In the genomic region with DNA sequence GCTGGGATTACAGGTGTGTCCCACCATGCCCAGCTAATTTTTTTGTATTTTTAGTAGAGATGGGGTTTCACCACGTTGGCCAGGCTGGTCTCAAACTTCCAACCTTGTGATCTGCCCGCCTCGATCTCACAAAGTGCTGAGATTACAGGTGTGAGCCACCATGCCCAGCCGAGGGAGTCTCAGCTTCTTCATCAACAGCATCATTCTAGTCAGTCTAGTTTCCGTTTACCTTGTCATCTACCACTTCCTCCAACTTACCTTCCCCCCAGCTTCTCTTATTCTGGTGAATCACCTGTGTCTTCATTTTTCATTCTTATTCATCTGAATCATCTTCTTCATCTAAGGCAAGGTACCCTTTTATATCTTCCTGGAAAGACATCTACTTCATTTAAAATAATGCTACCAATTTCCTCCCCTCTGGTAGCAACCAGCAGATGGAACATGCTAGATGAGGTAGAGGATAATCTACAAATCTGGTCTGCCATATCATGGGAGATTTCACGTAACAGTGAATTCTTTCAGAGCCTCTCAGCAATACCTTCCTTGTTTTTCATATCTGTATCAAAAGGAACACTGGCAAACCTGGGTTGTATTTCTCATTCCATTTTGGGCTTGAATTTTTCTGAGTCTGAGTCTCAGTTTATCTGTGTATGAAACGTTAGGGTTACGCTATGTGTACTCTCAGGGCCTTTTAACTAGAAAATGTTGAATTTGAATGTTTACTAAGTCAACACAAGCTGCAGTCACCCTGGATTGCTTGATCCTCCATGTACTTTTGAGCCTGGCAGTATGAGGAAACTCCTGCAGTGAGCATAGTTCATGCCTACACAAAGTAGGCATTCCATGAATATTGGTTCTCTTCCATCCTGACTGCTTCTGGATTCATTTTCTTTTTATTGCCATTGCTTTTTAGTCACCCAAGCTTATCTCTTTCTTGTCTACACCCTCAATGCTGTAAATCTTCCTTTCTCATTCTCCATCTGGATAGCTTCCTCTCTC, we compare ENCODE assay signal across 1 cellular context.
TF ChIP-seq lines count a peak whose summit lies in the region.

No MANE protein-coding gene starts in this region.

TF ChIP-seq in HepG2, 621 proteins besides CTCF, POLR2A, EP300 and RAD21 (continued from another document and continues in another):
- TF ChIP-seq ZNF770 (CRISPR knock-in tag; IDR thresholded peaks at IDR 0.05): no peak
- no peak for TF ChIP-seq ISX (CRISPR knock-in tag; conservative IDR thresholded peaks at IDR 0.05)
- peak; percentile 78; the same call in 1 of the 2 replicates for TF ChIP-seq TGIF2 (CRISPR knock-in tag; IDR thresholded peaks at IDR 0.05)
- TF ChIP-seq EHMT2 (IDR thresholded peaks at IDR 0.05; ENCODE audit: borderline replicate concordance, low read depth, low read length): peak; percentile 71; the same call in 1 of the 2 replicates
- no peak for TF ChIP-seq ZNF329 (CRISPR knock-in tag; IDR thresholded peaks at IDR 0.05; ENCODE audit: low read depth)
- no peak for TF ChIP-seq BHLHE40 (IDR thresholded peaks at IDR 0.05; ENCODE audit: low read length)
- TF ChIP-seq MEIS2 (CRISPR knock-in tag; IDR thresholded peaks at IDR 0.05): peak; percentile 62; the same call in 1 of the 2 replicates
- no peak for TF ChIP-seq ZNF333 (CRISPR knock-in tag; IDR thresholded peaks at IDR 0.05; ENCODE audit: borderline replicate concordance)
- TF ChIP-seq ZIK1 (CRISPR knock-in tag; IDR thresholded peaks at IDR 0.05; ENCODE audit: borderline replicate concordance, low read depth): no peak; the same call in 1 of the 2 replicates
- TF ChIP-seq RELA (CRISPR knock-in tag; IDR thresholded peaks at IDR 0.05): no peak
- TF ChIP-seq, protein P1, sequence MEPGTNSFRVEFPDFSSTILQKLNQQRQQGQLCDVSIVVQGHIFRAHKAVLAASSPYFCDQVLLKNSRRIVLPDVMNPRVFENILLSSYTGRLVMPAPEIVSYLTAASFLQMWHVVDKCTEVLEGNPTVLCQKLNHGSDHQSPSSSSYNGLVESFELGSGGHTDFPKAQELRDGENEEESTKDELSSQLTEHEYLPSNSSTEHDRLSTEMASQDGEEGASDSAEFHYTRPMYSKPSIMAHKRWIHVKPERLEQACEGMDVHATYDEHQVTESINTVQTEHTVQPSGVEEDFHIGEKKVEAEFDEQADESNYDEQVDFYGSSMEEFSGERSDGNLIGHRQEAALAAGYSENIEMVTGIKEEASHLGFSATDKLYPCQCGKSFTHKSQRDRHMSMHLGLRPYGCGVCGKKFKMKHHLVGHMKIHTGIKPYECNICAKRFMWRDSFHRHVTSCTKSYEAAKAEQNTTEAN (CRISPR knock-in tag; conservative IDR thresholded peaks at IDR 0.05): 0 out of 2 replicates have a peak, but pooled peaks have one; percentile 72
- no peak; the same call in 1 of the 2 replicates for TF ChIP-seq JDP2 (CRISPR knock-in tag; IDR thresholded peaks at IDR 0.05; ENCODE audit: borderline replicate concordance)
- TF ChIP-seq, protein P2, sequence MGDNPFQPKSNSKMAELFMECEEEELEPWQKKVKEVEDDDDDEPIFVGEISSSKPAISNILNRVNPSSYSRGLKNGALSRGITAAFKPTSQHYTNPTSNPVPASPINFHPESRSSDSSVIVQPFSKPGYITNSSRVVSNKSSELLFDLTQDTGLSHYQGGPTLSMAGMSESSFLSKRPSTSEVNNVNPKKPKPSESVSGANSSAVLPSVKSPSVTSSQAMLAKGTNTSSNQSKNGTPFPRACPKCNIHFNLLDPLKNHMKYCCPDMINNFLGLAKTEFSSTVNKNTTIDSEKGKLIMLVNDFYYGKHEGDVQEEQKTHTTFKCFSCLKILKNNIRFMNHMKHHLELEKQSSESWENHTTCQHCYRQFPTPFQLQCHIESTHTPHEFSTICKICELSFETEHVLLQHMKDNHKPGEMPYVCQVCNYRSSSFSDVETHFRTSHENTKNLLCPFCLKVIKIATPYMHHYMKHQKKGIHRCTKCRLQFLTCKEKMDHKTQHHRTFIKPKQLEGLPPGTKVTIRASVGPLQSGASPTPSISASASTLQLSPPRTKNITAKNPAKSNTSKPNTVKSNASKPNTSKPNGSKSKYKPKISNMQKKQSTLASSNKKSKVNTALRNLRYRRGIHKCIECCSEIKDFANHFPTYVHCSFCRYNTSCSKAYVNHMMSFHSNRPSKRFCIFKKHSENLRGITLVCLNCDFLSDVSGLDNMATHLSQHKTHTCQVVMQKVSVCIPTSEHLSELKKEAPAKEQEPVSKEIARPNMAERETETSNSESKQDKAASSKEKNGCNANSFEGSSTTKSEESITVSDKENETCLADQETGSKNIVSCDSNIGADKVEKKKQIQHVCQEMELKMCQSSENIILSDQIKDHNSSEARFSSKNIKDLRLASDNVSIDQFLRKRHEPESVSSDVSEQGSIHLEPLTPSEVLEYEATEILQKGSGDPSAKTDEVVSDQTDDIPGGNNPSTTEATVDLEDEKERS (CRISPR knock-in tag; IDR thresholded peaks at IDR 0.05): peak; percentile 86
- TF ChIP-seq, protein P3, sequence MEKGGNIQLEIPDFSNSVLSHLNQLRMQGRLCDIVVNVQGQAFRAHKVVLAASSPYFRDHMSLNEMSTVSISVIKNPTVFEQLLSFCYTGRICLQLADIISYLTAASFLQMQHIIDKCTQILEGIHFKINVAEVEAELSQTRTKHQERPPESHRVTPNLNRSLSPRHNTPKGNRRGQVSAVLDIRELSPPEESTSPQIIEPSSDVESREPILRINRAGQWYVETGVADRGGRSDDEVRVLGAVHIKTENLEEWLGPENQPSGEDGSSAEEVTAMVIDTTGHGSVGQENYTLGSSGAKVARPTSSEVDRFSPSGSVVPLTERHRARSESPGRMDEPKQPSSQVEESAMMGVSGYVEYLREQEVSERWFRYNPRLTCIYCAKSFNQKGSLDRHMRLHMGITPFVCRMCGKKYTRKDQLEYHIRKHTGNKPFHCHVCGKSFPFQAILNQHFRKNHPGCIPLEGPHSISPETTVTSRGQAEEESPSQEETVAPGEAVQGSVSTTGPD (CRISPR knock-in tag; IDR thresholded peaks at IDR 0.05): no peak
- TF ChIP-seq AHR (CRISPR knock-in tag; IDR thresholded peaks at IDR 0.05): no peak
- TF ChIP-seq ZNF260 (CRISPR knock-in tag; IDR thresholded peaks at IDR 0.05; ENCODE audit: borderline replicate concordance, low read depth): no peak
- peak; percentile 41; the same call in 1 of the 2 replicates for TF ChIP-seq SP5 (CRISPR knock-in tag; IDR thresholded peaks at IDR 0.05; ENCODE audit: borderline replicate concordance, low read depth)
- TF ChIP-seq STAT5B (CRISPR knock-in tag; IDR thresholded peaks at IDR 0.05): no peak
- TF ChIP-seq ZNF563 (CRISPR knock-in tag; IDR thresholded peaks at IDR 0.05): no peak
- TF ChIP-seq ZFAT (CRISPR knock-in tag; conservative IDR thresholded peaks at IDR 0.05): no peak
- TF ChIP-seq SKIL (CRISPR knock-in tag; IDR thresholded peaks at IDR 0.05; ENCODE audit: borderline replicate concordance): peak; percentile 71; the same call in 1 of the 2 replicates
- no peak for TF ChIP-seq SIN3B (IDR thresholded peaks at IDR 0.05; ENCODE audit: low read length)
- peak; percentile 95 for TF ChIP-seq RCOR2 (CRISPR knock-in tag; IDR thresholded peaks at IDR 0.05)
- TF ChIP-seq ATF2 (CRISPR knock-in tag; IDR thresholded peaks at IDR 0.05): peak; percentile 89
- no peak for TF ChIP-seq BRD4 (CRISPR knock-in tag; IDR thresholded peaks at IDR 0.05)
- TF ChIP-seq, protein P4, sequence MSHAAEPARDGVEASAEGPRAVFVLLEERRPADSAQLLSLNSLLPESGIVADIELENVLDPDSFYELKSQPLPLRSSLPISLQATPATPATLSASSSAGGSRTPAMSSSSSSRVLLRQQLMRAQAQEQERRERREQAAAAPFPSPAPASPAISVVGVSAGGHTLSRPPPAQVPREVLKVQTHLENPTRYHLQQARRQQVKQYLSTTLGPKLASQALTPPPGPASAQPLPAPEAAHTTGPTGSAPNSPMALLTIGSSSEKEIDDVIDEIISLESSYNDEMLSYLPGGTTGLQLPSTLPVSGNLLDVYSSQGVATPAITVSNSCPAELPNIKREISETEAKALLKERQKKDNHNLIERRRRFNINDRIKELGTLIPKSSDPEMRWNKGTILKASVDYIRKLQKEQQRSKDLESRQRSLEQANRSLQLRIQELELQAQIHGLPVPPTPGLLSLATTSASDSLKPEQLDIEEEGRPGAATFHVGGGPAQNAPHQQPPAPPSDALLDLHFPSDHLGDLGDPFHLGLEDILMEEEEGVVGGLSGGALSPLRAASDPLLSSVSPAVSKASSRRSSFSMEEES (CRISPR knock-in tag; IDR thresholded peaks at IDR 0.05): peak; percentile 77
- TF ChIP-seq CENPT (CRISPR knock-in tag; IDR thresholded peaks at IDR 0.05; ENCODE audit: low read depth): no peak
- TF ChIP-seq, protein P5, sequence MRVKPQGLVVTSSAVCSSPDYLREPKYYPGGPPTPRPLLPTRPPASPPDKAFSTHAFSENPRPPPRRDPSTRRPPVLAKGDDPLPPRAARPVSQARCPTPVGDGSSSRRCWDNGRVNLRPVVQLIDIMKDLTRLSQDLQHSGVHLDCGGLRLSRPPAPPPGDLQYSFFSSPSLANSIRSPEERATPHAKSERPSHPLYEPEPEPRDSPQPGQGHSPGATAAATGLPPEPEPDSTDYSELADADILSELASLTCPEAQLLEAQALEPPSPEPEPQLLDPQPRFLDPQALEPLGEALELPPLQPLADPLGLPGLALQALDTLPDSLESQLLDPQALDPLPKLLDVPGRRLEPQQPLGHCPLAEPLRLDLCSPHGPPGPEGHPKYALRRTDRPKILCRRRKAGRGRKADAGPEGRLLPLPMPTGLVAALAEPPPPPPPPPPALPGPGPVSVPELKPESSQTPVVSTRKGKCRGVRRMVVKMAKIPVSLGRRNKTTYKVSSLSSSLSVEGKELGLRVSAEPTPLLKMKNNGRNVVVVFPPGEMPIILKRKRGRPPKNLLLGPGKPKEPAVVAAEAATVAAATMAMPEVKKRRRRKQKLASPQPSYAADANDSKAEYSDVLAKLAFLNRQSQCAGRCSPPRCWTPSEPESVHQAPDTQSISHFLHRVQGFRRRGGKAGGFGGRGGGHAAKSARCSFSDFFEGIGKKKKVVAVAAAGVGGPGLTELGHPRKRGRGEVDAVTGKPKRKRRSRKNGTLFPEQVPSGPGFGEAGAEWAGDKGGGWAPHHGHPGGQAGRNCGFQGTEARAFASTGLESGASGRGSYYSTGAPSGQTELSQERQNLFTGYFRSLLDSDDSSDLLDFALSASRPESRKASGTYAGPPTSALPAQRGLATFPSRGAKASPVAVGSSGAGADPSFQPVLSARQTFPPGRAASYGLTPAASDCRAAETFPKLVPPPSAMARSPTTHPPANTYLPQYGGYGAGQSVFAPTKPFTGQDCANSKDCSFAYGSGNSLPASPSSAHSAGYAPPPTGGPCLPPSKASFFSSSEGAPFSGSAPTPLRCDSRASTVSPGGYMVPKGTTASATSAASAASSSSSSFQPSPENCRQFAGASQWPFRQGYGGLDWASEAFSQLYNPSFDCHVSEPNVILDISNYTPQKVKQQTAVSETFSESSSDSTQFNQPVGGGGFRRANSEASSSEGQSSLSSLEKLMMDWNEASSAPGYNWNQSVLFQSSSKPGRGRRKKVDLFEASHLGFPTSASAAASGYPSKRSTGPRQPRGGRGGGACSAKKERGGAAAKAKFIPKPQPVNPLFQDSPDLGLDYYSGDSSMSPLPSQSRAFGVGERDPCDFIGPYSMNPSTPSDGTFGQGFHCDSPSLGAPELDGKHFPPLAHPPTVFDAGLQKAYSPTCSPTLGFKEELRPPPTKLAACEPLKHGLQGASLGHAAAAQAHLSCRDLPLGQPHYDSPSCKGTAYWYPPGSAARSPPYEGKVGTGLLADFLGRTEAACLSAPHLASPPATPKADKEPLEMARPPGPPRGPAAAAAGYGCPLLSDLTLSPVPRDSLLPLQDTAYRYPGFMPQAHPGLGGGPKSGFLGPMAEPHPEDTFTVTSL (CRISPR knock-in tag; IDR thresholded peaks at IDR 0.05; ENCODE audit: borderline replicate concordance): peak; percentile 99
- TF ChIP-seq, protein P6, sequence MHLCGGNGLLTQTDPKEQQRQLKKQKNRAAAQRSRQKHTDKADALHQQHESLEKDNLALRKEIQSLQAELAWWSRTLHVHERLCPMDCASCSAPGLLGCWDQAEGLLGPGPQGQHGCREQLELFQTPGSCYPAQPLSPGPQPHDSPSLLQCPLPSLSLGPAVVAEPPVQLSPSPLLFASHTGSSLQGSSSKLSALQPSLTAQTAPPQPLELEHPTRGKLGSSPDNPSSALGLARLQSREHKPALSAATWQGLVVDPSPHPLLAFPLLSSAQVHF (CRISPR knock-in tag; IDR thresholded peaks at IDR 0.05): no peak
- TF ChIP-seq ZFY (CRISPR knock-in tag; IDR thresholded peaks at IDR 0.05): no peak
- no peak for TF ChIP-seq HDAC6 (IDR thresholded peaks at IDR 0.05; ENCODE audit: low read depth, low read length)
- TF ChIP-seq TOE1 (CRISPR knock-in tag; IDR thresholded peaks at IDR 0.05): 0 out of 2 replicates have a peak, but pooled peaks have one; percentile 27
- no peak for TF ChIP-seq ZNF672 (CRISPR knock-in tag; IDR thresholded peaks at IDR 0.05)
- TF ChIP-seq DMAP1 (CRISPR knock-in tag; IDR thresholded peaks at IDR 0.05): no peak
